1 cellular context compared by ENCODE assay signal in the genomic region with DNA sequence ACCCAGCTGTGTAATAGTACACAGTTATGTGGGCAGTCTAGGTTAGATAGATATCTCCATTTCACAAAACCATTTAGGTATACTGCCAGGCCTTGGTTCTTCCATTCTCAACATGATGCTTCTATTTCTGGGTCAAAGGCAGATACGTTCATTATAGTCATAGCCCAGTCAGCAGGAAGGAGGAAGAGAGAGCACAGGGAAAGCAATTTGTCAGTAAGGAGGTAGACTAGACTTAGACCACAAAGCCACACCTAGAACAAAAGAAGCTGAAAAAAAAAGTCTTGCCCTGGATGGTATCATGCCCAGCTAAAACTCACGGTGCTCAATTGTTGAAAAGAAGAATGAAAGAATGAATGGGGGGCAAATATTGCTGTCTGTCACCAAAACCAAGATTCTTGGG.
TF ChIP-seq lines count a peak whose summit lies in the region.

No MANE protein-coding gene starts in this region.

TF ChIP-seq in GM12878, 131 proteins besides CTCF, POLR2A, EP300 and RAD21:
- TF ChIP-seq SREBF1 (IDR thresholded peaks at IDR 0.05; ENCODE audit: low read length), result no peak
- TF ChIP-seq, protein P1, sequence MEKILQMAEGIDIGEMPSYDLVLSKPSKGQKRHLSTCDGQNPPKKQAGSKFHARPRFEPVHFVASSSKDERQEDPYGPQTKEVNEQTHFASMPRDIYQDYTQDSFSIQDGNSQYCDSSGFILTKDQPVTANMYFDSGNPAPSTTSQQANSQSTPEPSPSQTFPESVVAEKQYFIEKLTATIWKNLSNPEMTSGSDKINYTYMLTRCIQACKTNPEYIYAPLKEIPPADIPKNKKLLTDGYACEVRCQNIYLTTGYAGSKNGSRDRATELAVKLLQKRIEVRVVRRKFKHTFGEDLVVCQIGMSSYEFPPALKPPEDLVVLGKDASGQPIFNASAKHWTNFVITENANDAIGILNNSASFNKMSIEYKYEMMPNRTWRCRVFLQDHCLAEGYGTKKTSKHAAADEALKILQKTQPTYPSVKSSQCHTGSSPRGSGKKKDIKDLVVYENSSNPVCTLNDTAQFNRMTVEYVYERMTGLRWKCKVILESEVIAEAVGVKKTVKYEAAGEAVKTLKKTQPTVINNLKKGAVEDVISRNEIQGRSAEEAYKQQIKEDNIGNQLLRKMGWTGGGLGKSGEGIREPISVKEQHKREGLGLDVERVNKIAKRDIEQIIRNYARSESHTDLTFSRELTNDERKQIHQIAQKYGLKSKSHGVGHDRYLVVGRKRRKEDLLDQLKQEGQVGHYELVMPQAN (conservative IDR thresholded peaks at IDR 0.05), result no peak
- TF ChIP-seq EGR1 (IDR thresholded peaks at IDR 0.05; ENCODE audit: borderline replicate concordance in 1 of 2, low read depth in 2 of 2, low read length in 2 of 2), result no peak
- TF ChIP-seq ATF2 (IDR thresholded peaks at IDR 0.05; ENCODE audit: low read length), result no peak
- TF ChIP-seq ETV6 (conservative IDR thresholded peaks at IDR 0.05 in 1 of 2, IDR thresholded peaks at IDR 0.05 in 1 of 2; ENCODE audit: borderline replicate concordance in 1 of 2, low read depth in 1 of 2), result no peak
- TF ChIP-seq ZNF274 (IDR thresholded peaks at IDR 0.05; ENCODE audit: insufficient read depth, insufficient read length), result no peak
- TF ChIP-seq ZNF592 (IDR thresholded peaks at IDR 0.05), result no peak
TF ChIP-seq in GM12878: peak in this region for 0.
